15 cellular contexts compared by ENCODE assay signal in the genomic region with DNA sequence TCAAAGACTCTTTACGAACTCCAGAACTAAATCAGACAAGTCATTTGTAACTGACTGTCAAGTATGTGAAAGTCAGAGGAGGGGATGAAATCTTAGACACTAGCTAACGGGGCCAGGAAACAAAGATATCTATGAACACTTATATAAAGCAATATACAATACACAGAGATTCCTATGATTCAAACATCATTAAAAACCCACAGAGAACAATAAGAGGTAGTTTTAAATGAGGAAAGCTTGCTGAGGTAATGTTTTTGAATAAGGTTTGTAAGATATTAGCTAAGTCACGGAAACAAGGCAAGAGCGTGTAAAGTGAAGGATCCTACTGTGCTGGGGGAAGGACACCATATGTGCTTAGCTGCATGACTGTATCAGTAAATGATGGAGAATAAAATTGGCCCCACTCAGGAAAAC.
"Had no signal": no experiment of that assay in that cellular context is flagged by ENCODE, and none has a peak within 500 bp of the region (broad histone marks: within the 10 kb centered on the region; RNA-seq: fewer than 3 reads in every experiment).

No MANE protein-coding gene starts in this region.

- DNase-seq: activated CD4-positive, alpha-beta memory T cell treated with anti-CD3 and anti-CD28 coated beads, Interleukin-2, amount 10 ng/mL, durations not matched to agents 7 days and 5 days; activated CD4-positive, alpha-beta T cell treated with anti-CD3 and anti-CD28 coated beads for 36 hours; activated naive CD8-positive, alpha-beta T cell treated with anti-CD3 and anti-CD28 coated beads, Interleukin-2, amount 10 ng/mL, durations not matched to agents 7 days and 5 days; activated T-cell treated with anti-CD3 and anti-CD28 coated beads, Interleukin-2, amount 50 U/mL, for 48 hours; aorta; foreskin keratinocyte; stimulated activated CD4-positive, alpha-beta T cell treated with anti-CD3 and anti-CD28 coated beads, Interleukin-12 subunit alpha, Interleukin-12 subunit beta, amount 100 ng/mL, for 4 hours; stimulated activated naive CD4-positive, alpha-beta T cell treated with Interleukin-2 at 50 U/mL for 16 hours; T-cell; T1000 had no signal

- H3K27ac Mint-ChIP-seq: activated CD4-positive, alpha-beta memory T cell treated with anti-CD3 and anti-CD28 coated beads, Interleukin-2, amount 10 ng/mL, durations not matched to agents 7 days and 5 days; activated CD4-positive, alpha-beta T cell treated with anti-CD3 and anti-CD28 coated beads for 36 hours; activated naive CD8-positive, alpha-beta T cell treated with anti-CD3 and anti-CD28 coated beads, Interleukin-2, amount 10 ng/mL, durations not matched to agents 7 days and 5 days; natural killer cell treated with Interleukin-12 subunit alpha and Interleukin-12 subunit beta and Interleukin-15 and Interleukin-18, amount 100 ng/mL, for 72 hours; T-cell; type B pancreatic cell had no signal

- H3K27me3 ChIP-seq: foreskin keratinocyte, suprapubic skin had no signal

- H3K27me3 Mint-ChIP-seq: activated CD4-positive, alpha-beta memory T cell treated with anti-CD3 and anti-CD28 coated beads, Interleukin-2, amount 10 ng/mL, durations not matched to agents 7 days and 5 days; activated CD4-positive, alpha-beta T cell treated with anti-CD3 and anti-CD28 coated beads for 36 hours; activated naive CD8-positive, alpha-beta T cell treated with anti-CD3 and anti-CD28 coated beads, Interleukin-2, amount 10 ng/mL, durations not matched to agents 7 days and 5 days; natural killer cell treated with Interleukin-12 subunit alpha and Interleukin-12 subunit beta and Interleukin-15 and Interleukin-18, amount 100 ng/mL, for 72 hours; T-cell; type B pancreatic cell had no signal

- H3K4me3 Mint-ChIP-seq: activated CD4-positive, alpha-beta memory T cell treated with anti-CD3 and anti-CD28 coated beads, Interleukin-2, amount 10 ng/mL, durations not matched to agents 7 days and 5 days; activated CD4-positive, alpha-beta T cell treated with anti-CD3 and anti-CD28 coated beads for 36 hours; activated naive CD8-positive, alpha-beta T cell treated with anti-CD3 and anti-CD28 coated beads, Interleukin-2, amount 10 ng/mL, durations not matched to agents 7 days and 5 days; natural killer cell treated with Interleukin-12 subunit alpha and Interleukin-12 subunit beta and Interleukin-15 and Interleukin-18, amount 100 ng/mL, for 72 hours; T-cell; type B pancreatic cell had no signal

- ATAC-seq: activated CD4-positive, alpha-beta T cell treated with anti-CD3 and anti-CD28 coated beads for 36 hours; esophagus mucosa; foreskin keratinocyte; natural killer cell treated with Interleukin-12 subunit alpha and Interleukin-12 subunit beta and Interleukin-15 and Interleukin-18, amount 100 ng/mL, for 72 hours; T-cell had no signal

- H3K9me3 Mint-ChIP-seq: activated CD4-positive, alpha-beta memory T cell treated with anti-CD3 and anti-CD28 coated beads, Interleukin-2, amount 10 ng/mL, durations not matched to agents 7 days and 5 days; activated naive CD8-positive, alpha-beta T cell treated with anti-CD3 and anti-CD28 coated beads, Interleukin-2, amount 10 ng/mL, durations not matched to agents 7 days and 5 days; natural killer cell treated with Interleukin-12 subunit alpha and Interleukin-12 subunit beta and Interleukin-15 and Interleukin-18, amount 100 ng/mL, for 72 hours; T-cell; type B pancreatic cell had no signal

- H3K36me3 Mint-ChIP-seq: natural killer cell treated with Interleukin-12 subunit alpha and Interleukin-12 subunit beta and Interleukin-15 and Interleukin-18, amount 100 ng/mL, for 72 hours had no signal

- H3K4me1 ChIP-seq: foreskin keratinocyte, suprapubic skin had no signal

- H3K4me1 Mint-ChIP-seq: activated CD4-positive, alpha-beta memory T cell treated with anti-CD3 and anti-CD28 coated beads, Interleukin-2, amount 10 ng/mL, durations not matched to agents 7 days and 5 days; activated CD4-positive, alpha-beta T cell treated with anti-CD3 and anti-CD28 coated beads for 36 hours; activated naive CD8-positive, alpha-beta T cell treated with anti-CD3 and anti-CD28 coated beads, Interleukin-2, amount 10 ng/mL, durations not matched to agents 7 days and 5 days; T-cell had no signal

- H3K27ac ChIP-seq: foreskin keratinocyte, suprapubic skin, VCaP had no signal

- H3K9me3 ChIP-seq: suprapubic skin had no signal

- H3K4me3 ChIP-seq: suprapubic skin had no signal
